ENCODE assay signal across 1 cellular context in genomic region chr17:48715496-48716399, GRCh38.
TF ChIP-seq lines count a peak whose summit lies in the region.

No MANE protein-coding gene starts in this region.

TF ChIP-seq in K562, 482 proteins besides CTCF, POLR2A, EP300 and RAD21:
- TF ChIP-seq, protein P1, sequence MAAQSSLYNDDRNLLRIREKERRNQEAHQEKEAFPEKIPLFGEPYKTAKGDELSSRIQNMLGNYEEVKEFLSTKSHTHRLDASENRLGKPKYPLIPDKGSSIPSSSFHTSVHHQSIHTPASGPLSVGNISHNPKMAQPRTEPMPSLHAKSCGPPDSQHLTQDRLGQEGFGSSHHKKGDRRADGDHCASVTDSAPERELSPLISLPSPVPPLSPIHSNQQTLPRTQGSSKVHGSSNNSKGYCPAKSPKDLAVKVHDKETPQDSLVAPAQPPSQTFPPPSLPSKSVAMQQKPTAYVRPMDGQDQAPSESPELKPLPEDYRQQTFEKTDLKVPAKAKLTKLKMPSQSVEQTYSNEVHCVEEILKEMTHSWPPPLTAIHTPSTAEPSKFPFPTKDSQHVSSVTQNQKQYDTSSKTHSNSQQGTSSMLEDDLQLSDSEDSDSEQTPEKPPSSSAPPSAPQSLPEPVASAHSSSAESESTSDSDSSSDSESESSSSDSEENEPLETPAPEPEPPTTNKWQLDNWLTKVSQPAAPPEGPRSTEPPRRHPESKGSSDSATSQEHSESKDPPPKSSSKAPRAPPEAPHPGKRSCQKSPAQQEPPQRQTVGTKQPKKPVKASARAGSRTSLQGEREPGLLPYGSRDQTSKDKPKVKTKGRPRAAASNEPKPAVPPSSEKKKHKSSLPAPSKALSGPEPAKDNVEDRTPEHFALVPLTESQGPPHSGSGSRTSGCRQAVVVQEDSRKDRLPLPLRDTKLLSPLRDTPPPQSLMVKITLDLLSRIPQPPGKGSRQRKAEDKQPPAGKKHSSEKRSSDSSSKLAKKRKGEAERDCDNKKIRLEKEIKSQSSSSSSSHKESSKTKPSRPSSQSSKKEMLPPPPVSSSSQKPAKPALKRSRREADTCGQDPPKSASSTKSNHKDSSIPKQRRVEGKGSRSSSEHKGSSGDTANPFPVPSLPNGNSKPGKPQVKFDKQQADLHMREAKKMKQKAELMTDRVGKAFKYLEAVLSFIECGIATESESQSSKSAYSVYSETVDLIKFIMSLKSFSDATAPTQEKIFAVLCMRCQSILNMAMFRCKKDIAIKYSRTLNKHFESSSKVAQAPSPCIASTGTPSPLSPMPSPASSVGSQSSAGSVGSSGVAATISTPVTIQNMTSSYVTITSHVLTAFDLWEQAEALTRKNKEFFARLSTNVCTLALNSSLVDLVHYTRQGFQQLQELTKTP (IDR thresholded peaks at IDR 0.05; ENCODE audit: low read depth in 1 of 2, partially characterized antibody in 2 of 2), result no peak
- TF ChIP-seq, protein P2, sequence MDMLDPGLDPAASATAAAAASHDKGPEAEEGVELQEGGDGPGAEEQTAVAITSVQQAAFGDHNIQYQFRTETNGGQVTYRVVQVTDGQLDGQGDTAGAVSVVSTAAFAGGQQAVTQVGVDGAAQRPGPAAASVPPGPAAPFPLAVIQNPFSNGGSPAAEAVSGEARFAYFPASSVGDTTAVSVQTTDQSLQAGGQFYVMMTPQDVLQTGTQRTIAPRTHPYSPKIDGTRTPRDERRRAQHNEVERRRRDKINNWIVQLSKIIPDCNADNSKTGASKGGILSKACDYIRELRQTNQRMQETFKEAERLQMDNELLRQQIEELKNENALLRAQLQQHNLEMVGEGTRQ (CRISPR knock-in tag; IDR thresholded peaks at IDR 0.05), result peak; percentile 36; the same call in 1 of the 2 replicates
- TF ChIP-seq ATF1 (CRISPR knock-in tag; IDR thresholded peaks at IDR 0.05) (no peak), ATF1 (tag; IDR thresholded peaks at IDR 0.05) (no peak), ZBTB7A (IDR thresholded peaks at IDR 0.05; ENCODE audit: borderline replicate concordance, control insufficient read depth, low read depth, low read length) (no peak)
